Comparison of ENCODE assay signal across 2 cellular contexts in genomic region chr15:55652909-55653495, GRCh38.
TF ChIP-seq lines count a peak whose summit lies in the region.

No MANE protein-coding gene starts in this region.

TF ChIP-seq in GM23338, 12 proteins besides CTCF, POLR2A, EP300 and RAD21 (continued from another document):
- TF ChIP-seq REST (IDR thresholded peaks at IDR 0.05; ENCODE audit: unreplicated experiment), result no peak
- TF ChIP-seq ZNF462 (CRISPR knock-in tag; IDR thresholded peaks at IDR 0.05), result no peak
- no peak for TF ChIP-seq ZNF114 (CRISPR knock-in tag; IDR thresholded peaks at IDR 0.05)
- TF ChIP-seq ZNF331 (CRISPR knock-in tag; IDR thresholded peaks at IDR 0.05; ENCODE audit: low read depth), result no peak
- no peak for TF ChIP-seq STAT1 (IDR thresholded peaks at IDR 0.05; ENCODE audit: unreplicated experiment)
- TF ChIP-seq EZH2phosphoT487 (IDR thresholded peaks at IDR 0.05; ENCODE audit: unreplicated experiment), result no peak
- TF ChIP-seq EZH2 (IDR thresholded peaks at IDR 0.05; ENCODE audit: low read depth, unreplicated experiment), result no peak
- TF ChIP-seq NANOG (IDR thresholded peaks at IDR 0.05; ENCODE audit: borderline replicate concordance), result no peak
- no peak for TF ChIP-seq ETS1 (IDR thresholded peaks at IDR 0.05)
- no peak for TF ChIP-seq JUNB (IDR thresholded peaks at IDR 0.05; ENCODE audit: unreplicated experiment)
TF ChIP-seq in GM23338: peak in this region for 0.

TF ChIP-seq in GM12891, 5 proteins besides CTCF, POLR2A, EP300 and RAD21 (continued from another document):
- no peak for TF ChIP-seq TAF1 (IDR thresholded peaks at IDR 0.05; ENCODE audit: low read depth, low read length)
- no peak for TF ChIP-seq PAX5 (IDR thresholded peaks at IDR 0.05; ENCODE audit: insufficient read depth, low read length, severe bottlenecking)
